8 cellular contexts compared by ENCODE assay signal in the genomic region with DNA sequence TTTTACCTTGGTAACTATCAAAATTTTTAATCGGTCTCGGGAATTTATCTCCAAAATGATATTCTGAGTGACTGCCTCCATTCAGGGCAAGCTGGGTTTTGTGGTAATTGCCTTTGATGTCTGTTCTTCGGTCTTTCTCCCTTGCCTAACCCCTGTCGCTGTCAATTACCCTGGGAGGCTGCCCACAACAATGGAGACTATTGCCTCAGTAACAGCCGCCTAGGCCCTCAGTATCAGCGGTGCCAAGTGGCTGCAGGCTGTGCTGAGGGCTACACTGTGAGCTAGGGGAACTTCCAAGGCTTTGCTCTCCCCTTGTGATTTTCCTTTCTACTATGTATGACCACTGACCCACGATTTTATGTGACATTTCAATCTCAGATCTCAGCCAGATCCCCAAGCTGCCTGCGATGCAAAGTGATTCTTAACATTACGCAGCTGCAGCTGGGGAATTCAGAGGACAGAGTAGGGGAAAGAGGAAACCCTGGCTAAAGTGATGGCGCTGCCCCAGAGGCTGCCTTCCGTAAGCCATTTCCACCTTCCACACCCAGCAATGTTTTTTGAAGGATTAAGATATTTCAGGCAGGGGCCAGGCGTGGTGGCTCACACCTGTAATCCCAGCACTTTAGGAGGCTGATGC. TPM values are rescaled to one million over a fixed set of nuclear protein-coding genes. Genes with fewer than 3 reads are reported as not detected.
DNase-seq lines count a peak whose midpoint lies in the region; ATAC-seq and TF ChIP-seq lines count a peak whose summit lies in the region.

No MANE protein-coding gene starts in this region.

- H3K27ac ChIP-seq in BLaER1, result peak overlapping the region; percentile 63

- H3K27ac Mint-ChIP-seq in mesothelial cell of epicardium, result peak overlapping the region; percentile 89
- H3K27ac Mint-ChIP-seq in Caco-2 (ENCODE audit: unreplicated experiment), result no peak overlapping the region
- H3K27ac Mint-ChIP-seq in stimulated activated effector memory CD8-positive, alpha-beta T cell treated with anti-CD3 and anti-CD28 coated beads, Interleukin-12 subunit alpha, Interleukin-12 subunit beta, amount 100 ng/mL, for 72 hours, result no peak overlapping the region

- H3K4me3 Mint-ChIP-seq in mesothelial cell of epicardium (peak overlapping the region; percentile 9), Caco-2 (ENCODE audit: unreplicated experiment) (no peak overlapping the region)
- H3K4me3 Mint-ChIP-seq in stimulated activated effector memory CD8-positive, alpha-beta T cell treated with anti-CD3 and anti-CD28 coated beads, Interleukin-12 subunit alpha, Interleukin-12 subunit beta, amount 100 ng/mL, for 72 hours, result no peak overlapping the region

- peak overlapping the region; percentile 69 for H3K4me2 ChIP-seq in BLaER1

- no TSS peak for BruUV-seq in Caco-2 (replicated peaks; lab: Mats Ljungman, UMichigan)

- peak overlapping the region; percentile 46; the same call in 1 of the 2 replicates for H3K9ac ChIP-seq in BLaER1

- intact Hi-C loops in Caco-2 (cut with micrococcal nuclease; ENCODE audit: unreplicated experiment), result no loop called here

- no peak for ATAC-seq in stimulated activated effector memory CD8-positive, alpha-beta T cell treated with anti-CD3 and anti-CD28 coated beads, Interleukin-12 subunit alpha, Interleukin-12 subunit beta, amount 100 ng/mL, for 72 hours

- H3K4me1 Mint-ChIP-seq in mesothelial cell of epicardium (peaks cover 17% of the 10 kb centered on the region), Caco-2 (ENCODE audit: low read depth, unreplicated experiment) (no peaks in the 10 kb centered on the region)
- H3K4me1 Mint-ChIP-seq in stimulated activated effector memory CD8-positive, alpha-beta T cell treated with anti-CD3 and anti-CD28 coated beads, Interleukin-12 subunit alpha, Interleukin-12 subunit beta, amount 100 ng/mL, for 72 hours, result no peaks in the 10 kb centered on the region

- no peak for TF ChIP-seq CTCF in astrocyte of the cerebellum (IDR thresholded peaks at IDR 0.05; ENCODE audit: low read depth, low read length, missing control alignments)
- TF ChIP-seq CTCF in mesothelial cell of epicardium (IDR thresholded peaks at IDR 0.05; ENCODE audit: unreplicated experiment), result no peak
- no peak for TF ChIP-seq CTCF in Caco-2 (IDR thresholded peaks at IDR 0.05; ENCODE audit: insufficient read depth in 1 of 2, low read depth in 1 of 2, low read length in 1 of 2, severe bottlenecking in 1 of 2, unreplicated experiment in 1 of 2)

- H3K27me3 ChIP-seq in BLaER1 (no peaks in the 10 kb centered on the region), Caco-2 (replicated peaks; ENCODE audit: control insufficient read depth, insufficient read depth, low read length) (no peaks in the 10 kb centered on the region)

- H3K27me3 Mint-ChIP-seq in mesothelial cell of epicardium (ENCODE audit: low read depth) (no peaks in the 10 kb centered on the region), Caco-2 (ENCODE audit: insufficient read depth, unreplicated experiment) (no peaks in the 10 kb centered on the region)

- peaks cover 44% of the 10 kb centered on the region for H3K4me1 ChIP-seq in BLaER1
- H3K4me1 ChIP-seq in Caco-2, result no peaks in the 10 kb centered on the region

- no peaks in the 10 kb centered on the region for H3K36me3 ChIP-seq in BLaER1
- H3K36me3 ChIP-seq in Caco-2 (ENCODE audit: control insufficient read depth, insufficient read depth, low read length), result no peaks in the 10 kb centered on the region

- H4K20me1 ChIP-seq in BLaER1, result no peaks in the 10 kb centered on the region

- in situ Hi-C loops in astrocyte of the cerebellum (cut with HindIII; ENCODE audit: low sequenced_read_pairs), result no loop called here

- POLR2A ChIA-PET in Caco-2 (lab: Charles Lee), result interaction anchor here (0.6 kb wide), 1 partner anchor 10 kb away, joined by 3 read pairs; no protein-coding TSS in a partner anchor

- peak overlapping the region; percentile 32; the same call in 1 of the 2 replicates for H3K4me3 ChIP-seq in BLaER1
- H3K4me3 ChIP-seq in Jurkat, Clone E6-1 (ENCODE audit: low read length), result peak overlapping the region; percentile 5
- no peak overlapping the region for H3K4me3 ChIP-seq in astrocyte of the cerebellum (ENCODE audit: low read depth, low read length)
- H3K4me3 ChIP-seq in Caco-2 (ENCODE audit: low read depth, low read length), result no peak overlapping the region

- no peaks in the 10 kb centered on the region for H3K9me3 ChIP-seq in BLaER1
- no peaks in the 10 kb centered on the region for H3K9me3 ChIP-seq in Caco-2

- peak; percentile 59 for DNase-seq in Jurkat, Clone E6-1 (ENCODE audit: low read depth, low spot score)
- peak; percentile 50 for DNase-seq in astrocyte of the cerebellum (ENCODE audit: low read depth)
- DNase-seq in mesothelial cell of epicardium (ENCODE audit: low spot score in 2 of 2, unreplicated experiment in 2 of 2), result no peak
- no peak for DNase-seq in Caco-2
- no peak for DNase-seq in KG1 (lab: John Stamatoyannopoulos, UW)
- DNase-seq in stimulated activated effector memory CD8-positive, alpha-beta T cell treated with anti-CD3 and anti-CD28 coated beads, Interleukin-12 subunit alpha, Interleukin-12 subunit beta, amount 100 ng/mL, for 72 hours (ENCODE audit: low spot score in 2 of 2), result no peak
- DNase-seq in glomerular visceral epithelial cell (ENCODE audit: extremely low spot score), result no peak

- H3K9me3 Mint-ChIP-seq in mesothelial cell of epicardium (no peaks in the 10 kb centered on the region), Caco-2 (ENCODE audit: unreplicated experiment) (no peaks in the 10 kb centered on the region)
- H3K9me3 Mint-ChIP-seq in stimulated activated effector memory CD8-positive, alpha-beta T cell treated with anti-CD3 and anti-CD28 coated beads, Interleukin-12 subunit alpha, Interleukin-12 subunit beta, amount 100 ng/mL, for 72 hours, result no peaks in the 10 kb centered on the region

- CTCF ChIA-PET in Caco-2 (lab: Charles Lee), result no interaction called here

- no peaks in the 10 kb centered on the region for H3K36me3 Mint-ChIP-seq in mesothelial cell of epicardium
- H3K36me3 Mint-ChIP-seq in Caco-2 (ENCODE audit: insufficient read depth, unreplicated experiment), result no peaks in the 10 kb centered on the region
- no peaks in the 10 kb centered on the region for H3K36me3 Mint-ChIP-seq in stimulated activated effector memory CD8-positive, alpha-beta T cell treated with anti-CD3 and anti-CD28 coated beads, Interleukin-12 subunit alpha, Interleukin-12 subunit beta, amount 100 ng/mL, for 72 hours

RNA-seq across cellular contexts. Expression of gene REST, which starts 36.2 kb away (rescaled TPM):
- 7.3 TPM for polyA plus RNA-seq in Jurkat, Clone E6-1 (2012; ENCODE audit: insufficient read depth, insufficient read length)
- 81.9 to 88.3 TPM (median 86.8 TPM) in 3 replicates for total RNA-seq in mesothelial cell of epicardium
- 49.3 and 56.6 TPM in 2 replicates for total RNA-seq in Caco-2 (2022)

RNA-seq across cellular contexts. Expression of gene SPINK2, which starts 50.0 kb away (rescaled TPM):
- 2.9 TPM for polyA plus RNA-seq in Jurkat, Clone E6-1 (2012; ENCODE audit: insufficient read depth, insufficient read length)
- total RNA-seq in mesothelial cell of epicardium, result not detected in 3 replicates
- not detected in 2 replicates for total RNA-seq in Caco-2 (2022)

Comparison
In these comparisons a context has a peak if more than half of its experiments do, and no peak if none do; other contexts are left out.
1. H3K4me3 ChIP-seq: peak in BLaER1 (single experiment) and Jurkat, Clone E6-1 (single experiment); none in astrocyte of the cerebellum (single experiment) and Caco-2 (single experiment).
2. DNase-seq: peak in Jurkat, Clone E6-1 (single experiment) and astrocyte of the cerebellum (single experiment); none in mesothelial cell of epicardium (0 of 2), Caco-2 (0 of 2), KG1 (single experiment), stimulated activated effector memory CD8-positive, alpha-beta T cell treated with anti-CD3 and anti-CD28 coated beads, Interleukin-12 subunit alpha, Interleukin-12 subunit beta, amount 100 ng/mL, for 72 hours (0 of 2) and glomerular visceral epithelial cell (single experiment).